Comparison of ENCODE assay signal across 11 cellular contexts in the genomic region with DNA sequence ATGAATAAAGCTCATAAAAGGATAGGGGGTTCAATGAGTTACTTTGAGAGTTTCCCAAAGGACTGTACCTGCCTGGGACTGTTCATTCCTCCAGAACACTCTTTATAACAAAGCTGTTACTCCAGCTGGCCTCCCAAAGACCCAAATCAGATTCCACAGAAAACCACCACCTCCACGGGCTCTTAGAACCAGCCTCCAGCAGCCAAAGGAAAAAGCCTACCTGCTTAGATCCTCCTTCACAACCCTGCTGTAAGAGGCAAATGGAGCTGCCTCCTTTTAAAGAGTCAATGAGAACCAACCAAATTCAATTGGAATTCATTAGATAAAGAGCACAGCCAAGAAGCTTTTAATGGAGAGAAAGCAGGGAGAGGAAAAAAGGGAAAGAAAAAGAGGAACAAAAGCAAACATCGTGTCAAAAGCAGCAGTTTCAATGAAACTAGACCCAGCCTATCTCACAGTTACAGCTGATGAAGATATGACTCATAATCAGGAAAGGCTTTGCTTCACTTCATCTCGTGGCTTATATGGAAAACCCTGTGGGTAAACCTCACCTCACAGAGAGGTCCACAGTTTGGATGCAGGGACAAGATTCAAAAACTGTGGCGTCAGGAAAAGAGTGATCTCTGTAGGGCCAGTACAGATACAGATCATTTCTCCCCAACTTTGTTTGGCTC. TPM values are rescaled to one million over a fixed set of nuclear protein-coding genes. Genes with fewer than 3 reads are reported as not detected.
A peak's percentile ranks its signal among the peaks of the same experiment; 100 is the strongest.
DNase-seq lines count a peak whose midpoint lies in the region; ATAC-seq and TF ChIP-seq lines count a peak whose summit lies in the region.
"Had no signal": no experiment of that assay in that cellular context is flagged by ENCODE, and none has a peak within 500 bp of the region (broad histone marks: within the 10 kb centered on the region; RNA-seq: fewer than 3 reads in every experiment).

No MANE protein-coding gene starts in this region.

- TF ChIP-seq POLR2A in Peyer's patch (IDR thresholded peaks at IDR 0.05): no peak

- no peak overlapping the region for H3K4me3 Mint-ChIP-seq in activated CD4-positive, alpha-beta T cell treated with anti-CD3 and anti-CD28 coated beads for 36 hours
- H3K4me3 Mint-ChIP-seq in activated B cell treated with CpG ODN at 0.5 μM for 24 hours: no peak overlapping the region
- H3K4me3 Mint-ChIP-seq: activated naive CD4-positive, alpha-beta T cell treated with anti-CD3 and anti-CD28 coated beads, Interleukin-2, amount 50 U/mL, for 24 hours; neural crest cell had no signal

- intact Hi-C loops in activated CD4-positive, alpha-beta T cell treated with anti-CD3 and anti-CD28 coated beads for 36 hours (cut with DNase I, micrococcal nuclease): no loop called here
- intact Hi-C loops in activated B cell treated with CpG ODN at 0.5 μM for 24 hours (cut with micrococcal nuclease): no loop called here
- intact Hi-C loops in upper lobe of right lung (cut with DNase I): no loop called here
- intact Hi-C loops in head of caudate nucleus (cut with DNase I): no loop called here

- peaks cover 6% of the 10 kb centered on the region for H3K4me1 Mint-ChIP-seq in activated CD4-positive, alpha-beta T cell treated with anti-CD3 and anti-CD28 coated beads for 36 hours
- H3K4me1 Mint-ChIP-seq in activated B cell treated with CpG ODN at 0.5 μM for 24 hours: peaks cover 33% of the 10 kb centered on the region
- H3K4me1 Mint-ChIP-seq: activated naive CD4-positive, alpha-beta T cell treated with anti-CD3 and anti-CD28 coated beads, Interleukin-2, amount 50 U/mL, for 24 hours; neural crest cell had no signal

- H3K27ac Mint-ChIP-seq in activated CD4-positive, alpha-beta T cell treated with anti-CD3 and anti-CD28 coated beads for 36 hours: no peak overlapping the region
- H3K27ac Mint-ChIP-seq in activated B cell treated with CpG ODN at 0.5 μM for 24 hours: peak overlapping the region; percentile 19
- H3K27ac Mint-ChIP-seq: activated naive CD4-positive, alpha-beta T cell treated with anti-CD3 and anti-CD28 coated beads, Interleukin-2, amount 50 U/mL, for 24 hours had no signal

- H3K4me1 ChIP-seq in upper lobe of right lung (no peaks in the 10 kb centered on the region), Peyer's patch (no peaks in the 10 kb centered on the region)
- H3K4me1 ChIP-seq: heart right ventricle had no signal

- POLR2A ChIA-PET in activated CD4-positive, alpha-beta T cell treated with anti-CD3 and anti-CD28 coated beads for 36 hours (lab: Charles Lee): no interaction called here
- POLR2A ChIA-PET in activated B cell treated with CpG ODN at 0.5 μM for 24 hours (lab: Charles Lee): interaction anchor here (0.6 kb wide), 1 partner anchor 12 kb away, joined by 4 read pairs; no protein-coding TSS in a partner anchor

- peaks cover 14% of the 10 kb centered on the region for H3K27me3 Mint-ChIP-seq in activated CD4-positive, alpha-beta T cell treated with anti-CD3 and anti-CD28 coated beads for 36 hours
- H3K27me3 Mint-ChIP-seq in activated B cell treated with CpG ODN at 0.5 μM for 24 hours: peaks cover 2% of the 10 kb centered on the region

- H3K9me3 Mint-ChIP-seq in activated CD4-positive, alpha-beta T cell treated with anti-CD3 and anti-CD28 coated beads for 36 hours (ENCODE audit: low read depth): no peaks in the 10 kb centered on the region
- H3K9me3 Mint-ChIP-seq in activated B cell treated with CpG ODN at 0.5 μM for 24 hours: no peaks in the 10 kb centered on the region
- H3K9me3 Mint-ChIP-seq: activated naive CD4-positive, alpha-beta T cell treated with anti-CD3 and anti-CD28 coated beads, Interleukin-2, amount 50 U/mL, for 24 hours; neural crest cell had no signal

- no peak for DNase-seq in activated CD4-positive, alpha-beta T cell treated with anti-CD3 and anti-CD28 coated beads for 36 hours
- no peak for DNase-seq in activated CD4-positive, alpha-beta T cell treated with anti-CD3 and anti-CD28 coated beads, Interleukin-2, amount 50 U/mL, for 4 hours
- no peak for DNase-seq in activated B cell treated with CpG ODN at 0.5 μM for 24 hours
- DNase-seq in upper lobe of right lung: no peak
- no peak for DNase-seq in Peyer's patch
- DNase-seq in head of caudate nucleus: no peak
- DNase-seq in GF-D8 (lab: John Stamatoyannopoulos, UW): no peak
- DNase-seq: heart right ventricle had no signal

- no peaks in the 10 kb centered on the region for H3K27me3 ChIP-seq in upper lobe of right lung
- H3K27me3 ChIP-seq in Peyer's patch: no peaks in the 10 kb centered on the region
- H3K27me3 ChIP-seq: heart right ventricle had no signal

- CTCF ChIA-PET in activated CD4-positive, alpha-beta T cell treated with anti-CD3 and anti-CD28 coated beads for 36 hours (lab: Charles Lee): interaction anchor here (0.6 to 0.7 kb wide), 2 partner anchors 109 to 625 kb away, joined by 3 read pairs; no protein-coding TSS in a partner anchor
- CTCF ChIA-PET in activated B cell treated with CpG ODN at 0.5 μM for 24 hours (lab: Charles Lee): interaction anchor here (1.3 to 2.6 kb wide), 2 partner anchors 27 to 37 kb away, joined by 3 to 15 read pairs; partner anchors contain the start of gene FMO4

- ATAC-seq in activated CD4-positive, alpha-beta T cell treated with anti-CD3 and anti-CD28 coated beads for 36 hours: peak; percentile 44
- ATAC-seq in HG03469 (IDR thresholded peaks at IDR 0.05; ENCODE audit: unreplicated experiment): peak; percentile 78
- peak; percentile 66 for ATAC-seq in activated B cell treated with CpG ODN at 0.5 μM for 24 hours (ENCODE audit: low read depth)
- peak; percentile 33 for ATAC-seq in upper lobe of right lung
- ATAC-seq: heart right ventricle had no signal

- H3K4me3 ChIP-seq in upper lobe of right lung: no peak overlapping the region
- H3K4me3 ChIP-seq in Peyer's patch: no peak overlapping the region
- H3K4me3 ChIP-seq: heart right ventricle had no signal

- TF ChIP-seq CTCF in activated B cell treated with CpG ODN at 0.5 μM for 24 hours (IDR thresholded peaks at IDR 0.05): no peak
- TF ChIP-seq CTCF in upper lobe of right lung (IDR thresholded peaks at IDR 0.05): no peak
- no peak for TF ChIP-seq CTCF in Peyer's patch (IDR thresholded peaks at IDR 0.05)

- H3K36me3 Mint-ChIP-seq in activated CD4-positive, alpha-beta T cell treated with anti-CD3 and anti-CD28 coated beads for 36 hours (ENCODE audit: low read depth): no peaks in the 10 kb centered on the region
- H3K36me3 Mint-ChIP-seq in activated B cell treated with CpG ODN at 0.5 μM for 24 hours (ENCODE audit: low read depth): no peaks in the 10 kb centered on the region
- H3K36me3 Mint-ChIP-seq: activated naive CD4-positive, alpha-beta T cell treated with anti-CD3 and anti-CD28 coated beads, Interleukin-2, amount 50 U/mL, for 24 hours had no signal

- no peaks in the 10 kb centered on the region for H3K9me3 ChIP-seq in upper lobe of right lung
- no peaks in the 10 kb centered on the region for H3K9me3 ChIP-seq in Peyer's patch
- H3K9me3 ChIP-seq: heart right ventricle had no signal

- H3K27ac ChIP-seq in upper lobe of right lung (no peak overlapping the region), Peyer's patch (no peak overlapping the region)
- H3K27ac ChIP-seq: heart right ventricle had no signal

- H3K36me3 ChIP-seq in upper lobe of right lung (no peaks in the 10 kb centered on the region), Peyer's patch (no peaks in the 10 kb centered on the region)
- H3K36me3 ChIP-seq: heart right ventricle had no signal

RNA-seq across cellular contexts. Expression of gene FMO4, which starts 27.8 kb away (rescaled TPM):
- total RNA-seq in activated CD4-positive, alpha-beta T cell treated with anti-CD3 and anti-CD28 coated beads for 36 hours: 1 to 10 TPM; 1.4 to 2.8 TPM
- total RNA-seq in activated B cell treated with CpG ODN at 0.5 μM for 24 hours (3.0 and 3.4 TPM in 2 replicates), upper lobe of right lung (4.3 TPM), Peyer's patch (10 to 100 TPM in 3 of 4 donors, 1 to 10 TPM in 1; 9.9 to 33.8 (median 23.1) TPM)

RNA-seq across cellular contexts. Expression of gene FMO1, which starts 37.9 kb away (rescaled TPM):
- not detected for total RNA-seq in activated CD4-positive, alpha-beta T cell treated with anti-CD3 and anti-CD28 coated beads for 36 hours
- total RNA-seq in activated B cell treated with CpG ODN at 0.5 μM for 24 hours (0.12 and 1.1 TPM in 2 replicates), upper lobe of right lung (1.3 TPM), Peyer's patch (10 to 100 TPM; 13.2 to 59.9 (median 36.2) TPM)
- total RNA-seq: neural crest cell had no signal
